Comparison of ENCODE assay signal across 35 cellular contexts in the genomic region with DNA sequence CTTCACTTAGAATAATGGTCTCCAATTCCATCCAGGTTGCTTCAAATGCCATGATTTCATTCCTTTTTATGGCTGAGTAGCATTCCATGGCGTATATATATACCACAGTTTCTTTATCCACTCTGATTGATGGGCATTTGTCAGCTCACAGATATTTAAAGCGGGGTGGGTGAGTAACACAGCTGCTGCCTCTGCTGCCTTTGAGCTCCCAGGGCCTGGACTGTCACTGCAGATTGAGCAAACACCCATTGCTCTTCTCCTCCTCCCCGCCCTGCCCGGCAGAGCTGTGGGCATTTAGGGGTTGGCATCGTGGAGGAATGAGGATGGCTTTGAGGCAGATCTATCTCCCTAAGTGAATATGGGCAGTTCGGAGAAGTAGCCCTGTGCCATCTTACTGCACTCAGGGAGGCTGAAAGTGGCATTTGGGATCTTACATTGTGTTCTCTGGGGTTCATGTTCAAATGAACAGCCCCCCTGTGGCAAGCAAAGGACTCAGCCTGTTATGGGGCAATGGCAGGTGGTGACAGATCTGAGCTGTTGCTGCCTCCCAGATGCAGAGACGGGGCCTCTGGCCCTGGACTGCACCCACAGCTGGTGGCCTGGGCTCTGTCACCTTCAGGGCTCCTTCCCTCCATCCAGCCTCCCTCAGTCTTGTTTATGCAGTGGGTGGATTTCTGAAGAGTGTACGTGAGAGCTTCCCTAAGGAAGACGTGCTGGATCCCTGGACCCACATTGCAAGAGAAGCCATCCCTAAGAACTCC. TPM values are rescaled to one million over a fixed set of nuclear protein-coding genes. Genes with fewer than 3 reads are reported as not detected.
"Had no signal": no experiment of that assay in that cellular context is flagged by ENCODE, and none has a peak within 500 bp of the region (broad histone marks: within the 10 kb centered on the region; RNA-seq: fewer than 3 reads in every experiment).

No MANE protein-coding gene starts in this region.

- H3K9me3 Mint-ChIP-seq: activated B cell treated with CpG ODN at 0.5 μM for 24 hours; activated CD4-positive, alpha-beta T cell treated with anti-CD3 and anti-CD28 coated beads, Interleukin-2, amount 10 ng/mL, durations not matched to agents 24 days and 14 days; activated naive CD4-positive, alpha-beta T cell treated with anti-CD3 and anti-CD28 coated beads for 36 hours; activated T-helper 17 cell treated with anti-CD3 and anti-CD28 coated beads, Interleukin-2, amount 50 U/mL, for 72 hours; T-cell had no signal

- H3K27ac ChIP-seq: RWPE1 had no signal

- ATAC-seq: activated T-helper 17 cell treated with anti-CD3 and anti-CD28 coated beads, Interleukin-2, amount 50 U/mL, for 72 hours; Panc1; T-cell had no signal

- H3K4me3 Mint-ChIP-seq: activated B cell treated with CpG ODN at 0.5 μM for 24 hours; activated CD4-positive, alpha-beta T cell treated with anti-CD3 and anti-CD28 coated beads, Interleukin-2, amount 10 ng/mL, durations not matched to agents 24 days and 14 days; activated naive CD4-positive, alpha-beta T cell treated with anti-CD3 and anti-CD28 coated beads for 36 hours; activated naive CD8-positive, alpha-beta T cell; activated T-helper 17 cell treated with anti-CD3 and anti-CD28 coated beads, Interleukin-2, amount 50 U/mL, for 72 hours; T-cell had no signal

- FAIRE-seq: bronchial epithelial cell, TTC549 had no signal

- DNase-seq: activated B cell treated with CpG ODN at 0.5 μM for 24 hours; activated CD4-positive, alpha-beta T cell treated with anti-CD3 and anti-CD28 coated beads for 1 hour; activated CD4-positive, alpha-beta T cell treated with anti-CD3 and anti-CD28 coated beads, Interleukin-2, amount 10 ng/mL, durations not matched to agents 24 days and 14 days; activated CD4-positive, alpha-beta T cell treated with anti-CD3 and anti-CD28 coated beads, Interleukin-2, amount 50 U/mL, for 48 hours; activated gamma-delta T cell; activated naive CD4-positive, alpha-beta T cell treated with anti-CD3 and anti-CD28 coated beads for 36 hours; activated T-cell treated with anti-CD3 and anti-CD28 coated beads for 4 hours; activated T-cell treated with anti-CD3 and anti-CD28 coated beads, Interleukin-2, amount 50 U/mL, for 48 hours; central memory CD4-positive, alpha-beta T cell; IMR-90; KG1; NCI-H1092; NCI-H1417 treated with DMSO at 0.1 percent for 48 hours; NCI-H1694; NCI-H2029; NCI-H2107; NCI-H2171 treated with DMSO at 0.1 percent for 48 hours; NCI-H226; NCI-H526 treated with DMSO at 0.1 percent for 48 hours; NCI-H82; NK-92 treated with Interleukin-12 subunit alpha and Interleukin-12 subunit beta, amount 100 ng/mL, for 24 hours; OCI-M1; SHP77 treated with DMSO at 0.1 percent for 48 hours; T-cell; T-helper 2 cell; T1000 had no signal

- H3K27ac Mint-ChIP-seq: activated B cell treated with CpG ODN at 0.5 μM for 24 hours; activated CD4-positive, alpha-beta T cell treated with anti-CD3 and anti-CD28 coated beads, Interleukin-2, amount 10 ng/mL, durations not matched to agents 24 days and 14 days; activated naive CD4-positive, alpha-beta T cell treated with anti-CD3 and anti-CD28 coated beads for 36 hours; activated naive CD8-positive, alpha-beta T cell; activated T-helper 17 cell treated with anti-CD3 and anti-CD28 coated beads, Interleukin-2, amount 50 U/mL, for 72 hours; T-cell had no signal

- H3K4me1 Mint-ChIP-seq: activated B cell treated with CpG ODN at 0.5 μM for 24 hours; activated CD4-positive, alpha-beta T cell treated with anti-CD3 and anti-CD28 coated beads, Interleukin-2, amount 10 ng/mL, durations not matched to agents 24 days and 14 days; activated T-helper 17 cell treated with anti-CD3 and anti-CD28 coated beads, Interleukin-2, amount 50 U/mL, for 72 hours had no signal

- H3K36me3 Mint-ChIP-seq: activated naive CD8-positive, alpha-beta T cell; T-cell had no signal

RNA-seq across cellular contexts. Expression of a gene that starts 4.9 kb away (rescaled TPM):
- total RNA-seq: activated B cell treated with CpG ODN at 0.5 μM for 24 hours; activated CD4-positive, alpha-beta T cell treated with anti-CD3 and anti-CD28 coated beads, Interleukin-2, amount 10 ng/mL, durations not matched to agents 24 days and 14 days; activated CD8-positive, alpha-beta memory T cell treated with anti-CD3 and anti-CD28 coated beads for 36 hours; activated naive CD4-positive, alpha-beta T cell treated with anti-CD3 and anti-CD28 coated beads for 36 hours; activated T-helper 17 cell treated with anti-CD3 and anti-CD28 coated beads, Interleukin-2, amount 50 U/mL, for 72 hours; bronchial epithelial cell; IMR-90; NCI-H460; SK-MEL-5; T-cell had no signal
- polyA plus RNA-seq: IMR-90 had no signal
